In genomic region chr10:102225646-102226541, GRCh38 we compare ENCODE assay signal across 1 cellular context.
TF ChIP-seq lines count a peak whose summit lies in the region.

ELOVL3 (plus strand) TSS chr10:102226299; CDS start chr10:102226549, 250 bp downstream.

TF ChIP-seq in HEK293, 187 proteins besides CTCF, POLR2A, EP300 and RAD21 (continued from another document):
- TF ChIP-seq ZBTB49 (tag by site-specific recombination; IDR thresholded peaks at IDR 0.05; ENCODE audit: low read depth) (no peak), HIC1 (tag by site-specific recombination; IDR thresholded peaks at IDR 0.05) (no peak)
